13 cellular contexts compared by ENCODE assay signal in genomic region chr11:104907521-104908185, GRCh38. TPM values are rescaled to one million over a fixed set of nuclear protein-coding genes. Genes with fewer than 3 reads are reported as not detected.
A peak's percentile ranks its signal among the peaks of the same experiment; 100 is the strongest.
DNase-seq lines count a peak whose midpoint lies in the region; ATAC-seq and TF ChIP-seq lines count a peak whose summit lies in the region.
"Had no signal": no experiment of that assay in that cellular context is flagged by ENCODE, and none has a peak within 500 bp of the region (broad histone marks: within the 10 kb centered on the region; RNA-seq: fewer than 3 reads in every experiment).

No MANE protein-coding gene starts in this region.

- H3K27ac ChIP-seq in GM23338 (ENCODE audit: low read depth): no peak overlapping the region

- no peaks in the 10 kb centered on the region for H3F3A ChIP-seq in GM23338 (replicated peaks; ENCODE audit: low read depth)

- no peaks in the 10 kb centered on the region for H3K27me3 ChIP-seq in GM23338 (ENCODE audit: insufficient read depth)

- peaks cover 21% of the 10 kb centered on the region; the same call in 1 of the 2 replicates for H3K9me2 ChIP-seq in GM23338 (ENCODE audit: insufficient read depth)

- ATAC-seq in GM18499 (IDR thresholded peaks at IDR 0.05; ENCODE audit: insufficient read depth, unreplicated experiment) (peak; percentile 85), GM21381 (IDR thresholded peaks at IDR 0.05; ENCODE audit: unreplicated experiment) (peak; percentile 91), HG03159 (IDR thresholded peaks at IDR 0.05; ENCODE audit: unreplicated experiment) (peak; percentile 93), GM23338 (no peak)
- peak; percentile 80 for ATAC-seq in central memory CD8-positive, alpha-beta T cell (replicated peaks; ENCODE audit: extremely low read depth, poor library complexity, severe bottlenecking)

- H3K79me2 ChIP-seq in GM23338 (replicated peaks; ENCODE audit: insufficient read depth): no peaks in the 10 kb centered on the region

- H3K9me3 Mint-ChIP-seq in central memory CD8-positive, alpha-beta T cell: no peaks in the 10 kb centered on the region
- no peaks in the 10 kb centered on the region for H3K9me3 Mint-ChIP-seq in GM23338
- H3K9me3 Mint-ChIP-seq: T-helper 2 cell treated with Interferon-gamma antibody and Interleukin-4, amounts not matched to agents 5 μg/mL and 100 μg/mL, for 36 hours had no signal

- peaks cover 5% of the 10 kb centered on the region for H3K36me3 Mint-ChIP-seq in central memory CD8-positive, alpha-beta T cell (ENCODE audit: insufficient read depth)
- no peaks in the 10 kb centered on the region for H3K36me3 Mint-ChIP-seq in GM23338 (ENCODE audit: low read depth)

- H3K27ac Mint-ChIP-seq in central memory CD8-positive, alpha-beta T cell (ENCODE audit: low read depth): peak overlapping the region; percentile 78
- H3K27ac Mint-ChIP-seq in GM23338: no peak overlapping the region
- H3K27ac Mint-ChIP-seq: T-helper 2 cell treated with Interferon-gamma antibody and Interleukin-4, amounts not matched to agents 5 μg/mL and 100 μg/mL, for 36 hours had no signal

- H4K20me1 ChIP-seq in GM23338 (replicated peaks; ENCODE audit: insufficient read depth): no peaks in the 10 kb centered on the region

- H3K4me3 Mint-ChIP-seq in central memory CD8-positive, alpha-beta T cell: peak overlapping the region; percentile 31
- no peak overlapping the region for H3K4me3 Mint-ChIP-seq in GM23338
- H3K4me3 Mint-ChIP-seq: T-helper 2 cell treated with Interferon-gamma antibody and Interleukin-4, amounts not matched to agents 5 μg/mL and 100 μg/mL, for 36 hours had no signal

- H3K36me3 ChIP-seq in GM23338 (ENCODE audit: insufficient read depth): no peaks in the 10 kb centered on the region; the same call in 1 of the 2 replicates

- no peak for DNase-seq in central memory CD8-positive, alpha-beta T cell (ENCODE audit: low spot score in 2 of 2)
- DNase-seq in NCI-H1105 (lab: John Stamatoyannopoulos, UW) (no peak), NCI-H2081 (lab: John Stamatoyannopoulos, UW) (no peak), GM23338 (ENCODE audit: low spot score) (no peak), NCI-H774 (lab: John Stamatoyannopoulos, UW) (no peak)
- DNase-seq: activated effector memory CD4-positive, alpha-beta T cell treated with anti-CD3 and anti-CD28 coated beads, Interleukin-2, amount 50 U/mL, for 16 hours; DMS79 treated with DMSO at 0.1 percent for 48 hours; kidney; stimulated activated CD4-positive, alpha-beta T cell treated with anti-CD3 and anti-CD28 coated beads, Interleukin-4, amount 100 ng/mL, for 1 hour had no signal

- H3K4me1 Mint-ChIP-seq in central memory CD8-positive, alpha-beta T cell: peaks cover 22% of the 10 kb centered on the region
- H3K4me1 Mint-ChIP-seq in GM23338: no peaks in the 10 kb centered on the region

- H2AFZ ChIP-seq in GM23338: no peak overlapping the region

- H3K4me3 ChIP-seq in GM23338: no peak overlapping the region

- TF ChIP-seq CTCF in GM23338 (conservative IDR thresholded peaks at IDR 0.05; ENCODE audit: low read depth in 2 of 2): no peak

- H3K4me2 ChIP-seq in GM23338: no peak overlapping the region

- no peaks in the 10 kb centered on the region for H3K4me1 ChIP-seq in GM23338 (ENCODE audit: insufficient read depth)

- H3K27me3 Mint-ChIP-seq in central memory CD8-positive, alpha-beta T cell: no peaks in the 10 kb centered on the region
- H3K27me3 Mint-ChIP-seq in GM23338 (ENCODE audit: insufficient read depth, low read depth, poor library complexity): peaks cover 2% of the 10 kb centered on the region

TF ChIP-seq in GM23338, 12 proteins besides CTCF, POLR2A, EP300 and RAD21:
- TF ChIP-seq EZH2 (IDR thresholded peaks at IDR 0.05; ENCODE audit: low read depth, unreplicated experiment) (no peak), ZNF114 (CRISPR knock-in tag; IDR thresholded peaks at IDR 0.05) (no peak), ZNF331 (CRISPR knock-in tag; IDR thresholded peaks at IDR 0.05; ENCODE audit: low read depth) (no peak), ETS1 (IDR thresholded peaks at IDR 0.05) (no peak), STAT1 (IDR thresholded peaks at IDR 0.05; ENCODE audit: unreplicated experiment) (no peak)

RNA-seq across cellular contexts. Expression of gene CASP12, which starts 9.4 kb away (rescaled TPM):
- total RNA-seq in GM23338 (2014; rRNA removed; shearing (Covaris generic)): not detected in 2 replicates
- not detected in 2 replicates for polyA plus RNA-seq in GM23338 (2016; fragmentation: Nextera tagmentation; extraction: Ambion mirVana)
